ENCODE assay signal across 8 cellular contexts in genomic region chr7:20778063-20778721, GRCh38. TPM values are rescaled to one million over a fixed set of nuclear protein-coding genes. Genes with fewer than 3 reads are reported as not detected.
DNase-seq lines count a peak whose midpoint lies in the region; ATAC-seq, FAIRE-seq and TF ChIP-seq lines count a peak whose summit lies in the region.

No MANE protein-coding gene starts in this region.

- peak; percentile 74 for ATAC-seq in Right ventricle myocardium inferior
- peak; percentile 91 for ATAC-seq in HG02943 (IDR thresholded peaks at IDR 0.05; ENCODE audit: low read depth, unreplicated experiment)

- FAIRE-seq in H54 (lab: Jason Lieb, UNC), result no peak

- intact Hi-C loops in Right ventricle myocardium inferior (cut with DNase I), result no loop called here
- intact Hi-C loops in cardiac septum (cut with DNase I), result loop anchor here (5.0 kb wide), 1 partner anchor 474 kb away; no protein-coding TSS in a partner anchor
- intact Hi-C loops in posterior cingulate gyrus (cut with DNase I), result loop anchor here (1.0 to 10.0 kb wide), 3 partner anchors 476 to 1227 kb away; partner anchors contain the start of gene SP4

- no peak for TF ChIP-seq POLR2A in H54 (IDR thresholded peaks at IDR 0.05; ENCODE audit: low read depth, low read length)

- DNase-seq in Right ventricle myocardium inferior (ENCODE audit: missing footprints), result no peak
- no peak for DNase-seq in cardiac septum (ENCODE audit: low spot score)
- peak; percentile 31 for DNase-seq in SK-N-DZ (ENCODE audit: low spot score)
- DNase-seq in fibroblast of villous mesenchyme (ENCODE audit: low read depth), result peak; percentile 4
- DNase-seq in posterior cingulate gyrus, result peak in 7 of 10 donors; percentile 31 to 92 (median 59)
- DNase-seq in H54 (ENCODE audit: insufficient read length, low spot score), result no peak
- DNase-seq in RKO (ENCODE audit: low spot score), result no peak

- H3K4me3 ChIP-seq in fibroblast of villous mesenchyme (ENCODE audit: low read depth, low read length), result peak overlapping the region; percentile 27

- peak; percentile 49 for TF ChIP-seq CTCF in fibroblast of villous mesenchyme (IDR thresholded peaks at IDR 0.05; ENCODE audit: insufficient read depth, low read depth, low read length)

RNA-seq across cellular contexts. Expression of gene SP8, which starts 8.5 kb away (rescaled TPM):
- total RNA-seq in Right ventricle myocardium inferior (not detected), cardiac septum (not detected), fibroblast of villous mesenchyme (not detected in 2 replicates)
- polyA plus RNA-seq in SK-N-DZ (2014; cell fraction: cytosol; rRNA removed), result not detected in 2 replicates
- polyA plus RNA-seq in SK-N-DZ (2014; cell fraction: nucleus; rRNA removed), result not detected in 2 replicates

Comparison
In these comparisons a context has a peak if more than half of its experiments do, and no peak if none do; other contexts are left out.
1. DNase-seq: peak in SK-N-DZ (single experiment), fibroblast of villous mesenchyme (single experiment) and posterior cingulate gyrus (7 of 10); none in Right ventricle myocardium inferior (single experiment), cardiac septum (single experiment), H54 (single experiment) and RKO (single experiment).